In the genomic region with DNA sequence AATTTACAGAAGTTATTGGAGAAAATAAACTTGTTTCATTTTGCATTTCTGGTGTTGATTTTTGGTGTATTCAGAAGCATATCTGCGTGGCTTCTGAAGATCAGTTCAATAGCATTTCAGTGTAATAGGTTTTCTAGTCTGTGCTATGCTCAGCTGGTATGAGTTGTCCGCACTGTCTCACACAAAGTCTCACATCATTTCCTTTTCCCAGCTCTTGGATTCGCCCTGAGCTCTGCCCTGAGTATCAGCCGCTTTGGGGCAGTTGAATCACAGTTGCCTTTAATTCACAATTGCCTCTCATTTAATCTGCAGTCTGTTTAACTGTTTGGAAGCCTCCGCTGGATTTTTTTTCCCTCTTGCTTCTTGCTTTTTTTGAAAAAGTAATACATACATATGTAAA, we compare ENCODE assay signal across 28 cellular contexts. TPM values are rescaled to one million over a fixed set of nuclear protein-coding genes. Genes with fewer than 3 reads are reported as not detected.
"Had no signal": no experiment of that assay in that cellular context is flagged by ENCODE, and none has a peak within 500 bp of the region (broad histone marks: within the 10 kb centered on the region; RNA-seq: fewer than 3 reads in every experiment).

No MANE protein-coding gene starts in this region.

- H3K4me3 Mint-ChIP-seq: activated B cell treated with CpG ODN at 0.5 μM for 24 hours; activated CD4-positive, alpha-beta T cell treated with anti-CD3 and anti-CD28 coated beads, Interleukin-2, amount 10 ng/mL, durations not matched to agents 24 days and 14 days; activated CD8-positive, alpha-beta memory T cell treated with anti-CD3 and anti-CD28 coated beads, Interleukin-2, amount 10 ng/mL, durations not matched to agents 7 days and 5 days; activated naive CD4-positive, alpha-beta T cell treated with anti-CD3 and anti-CD28 coated beads, Interleukin-2, amount 50 U/mL, for 24 hours; activated T-cell treated with anti-CD3 and anti-CD28 coated beads, Interleukin-2, amount 50 U/mL, for 24 hours; activated T-helper 1 cell treated with anti-CD3 and anti-CD28 coated beads, Interleukin-12 subunit alpha, Interleukin-12 subunit beta, Interleukin-2, Interleukin-4 antibody, amounts not matched to agents 30 ng/mL and 10 ng/mL and 1 ng/mL, durations not matched to agents 14 hours and 24 hours and 36 hours; IgD-negative memory B cell; T-helper 1 cell treated with Interleukin-12 subunit alpha and Interleukin-12 subunit beta and Interleukin-4 antibody, amounts not matched to agents 30 μg/mL and 1 μg/mL, for 36 hours had no signal

- DNase-seq: activated B cell treated with CpG ODN at 0.5 μM for 24 hours; activated CD4-positive, alpha-beta T cell treated with anti-CD3 and anti-CD28 coated beads for 1 hour; activated CD4-positive, alpha-beta T cell treated with anti-CD3 and anti-CD28 coated beads, Interleukin-2, amount 10 ng/mL, durations not matched to agents 24 days and 14 days; activated CD4-positive, alpha-beta T cell treated with anti-CD3 and anti-CD28 coated beads, Interleukin-2, amount 50 U/mL, for 48 hours; activated CD8-positive, alpha-beta memory T cell treated with anti-CD3 and anti-CD28 coated beads, Interleukin-2, amount 10 ng/mL, durations not matched to agents 7 days and 5 days; activated effector memory CD4-positive, alpha-beta T cell treated with Interleukin-2 at 50 U/mL for 16 hours; activated naive CD4-positive, alpha-beta T cell; activated T-cell treated with anti-CD3 and anti-CD28 coated beads, Interleukin-2, amount 50 U/mL, for 24 hours; aorta; body of pancreas; KG1; NCI-H1048; NCI-H1417; NCI-H1694; NCI-H2029; NCI-H2107; NCI-H510A treated with DMSO at 0.1 percent for 48 hours; NCI-H69; Peyer's patch; SHP77 treated with DMSO at 0.1 percent for 48 hours; T-helper 9 cell had no signal

- ATAC-seq: activated CD8-positive, alpha-beta memory T cell treated with anti-CD3 and anti-CD28 coated beads, Interleukin-2, amount 10 ng/mL, durations not matched to agents 7 days and 5 days; body of pancreas had no signal

- H3K27me3 ChIP-seq: body of pancreas, Peyer's patch had no signal

- H3K36me3 ChIP-seq: Peyer's patch had no signal

- H3K4me3 ChIP-seq: body of pancreas, Peyer's patch had no signal

- H3K27me3 Mint-ChIP-seq: activated B cell treated with CpG ODN at 0.5 μM for 24 hours; activated naive CD4-positive, alpha-beta T cell treated with anti-CD3 and anti-CD28 coated beads, Interleukin-2, amount 50 U/mL, for 24 hours; activated T-cell treated with anti-CD3 and anti-CD28 coated beads, Interleukin-2, amount 50 U/mL, for 24 hours; IgD-negative memory B cell had no signal

- H3K27ac Mint-ChIP-seq: activated B cell treated with CpG ODN at 0.5 μM for 24 hours; activated CD4-positive, alpha-beta T cell treated with anti-CD3 and anti-CD28 coated beads, Interleukin-2, amount 10 ng/mL, durations not matched to agents 24 days and 14 days; activated CD8-positive, alpha-beta memory T cell treated with anti-CD3 and anti-CD28 coated beads, Interleukin-2, amount 10 ng/mL, durations not matched to agents 7 days and 5 days; activated naive CD4-positive, alpha-beta T cell treated with anti-CD3 and anti-CD28 coated beads, Interleukin-2, amount 50 U/mL, for 24 hours; activated T-cell treated with anti-CD3 and anti-CD28 coated beads, Interleukin-2, amount 50 U/mL, for 24 hours; activated T-helper 1 cell treated with anti-CD3 and anti-CD28 coated beads, Interleukin-12 subunit alpha, Interleukin-12 subunit beta, Interleukin-2, Interleukin-4 antibody, amounts not matched to agents 30 ng/mL and 10 ng/mL and 1 ng/mL, durations not matched to agents 14 hours and 24 hours and 36 hours; IgD-negative memory B cell; T-helper 1 cell treated with Interleukin-12 subunit alpha and Interleukin-12 subunit beta and Interleukin-4 antibody, amounts not matched to agents 30 μg/mL and 1 μg/mL, for 36 hours had no signal

- H3K4me1 Mint-ChIP-seq: activated CD4-positive, alpha-beta T cell treated with anti-CD3 and anti-CD28 coated beads, Interleukin-2, amount 10 ng/mL, durations not matched to agents 24 days and 14 days; activated CD8-positive, alpha-beta memory T cell treated with anti-CD3 and anti-CD28 coated beads, Interleukin-2, amount 10 ng/mL, durations not matched to agents 7 days and 5 days; activated naive CD4-positive, alpha-beta T cell treated with anti-CD3 and anti-CD28 coated beads, Interleukin-2, amount 50 U/mL, for 24 hours had no signal

- H3K4me1 ChIP-seq: body of pancreas, Peyer's patch had no signal

- H3K27ac ChIP-seq: body of pancreas, Peyer's patch, RWPE1 had no signal

- H3K9me3 ChIP-seq: body of pancreas, Peyer's patch had no signal

- H3K36me3 Mint-ChIP-seq: activated CD8-positive, alpha-beta memory T cell treated with anti-CD3 and anti-CD28 coated beads, Interleukin-2, amount 10 ng/mL, durations not matched to agents 7 days and 5 days; activated naive CD4-positive, alpha-beta T cell treated with anti-CD3 and anti-CD28 coated beads, Interleukin-2, amount 50 U/mL, for 24 hours; IgD-negative memory B cell had no signal

RNA-seq across cellular contexts. Expression of gene TTC23L, which starts 6.4 kb away (rescaled TPM):
- total RNA-seq: activated B cell treated with CpG ODN at 0.5 μM for 24 hours; activated CD4-positive, alpha-beta T cell treated with anti-CD3 and anti-CD28 coated beads, Interleukin-2, amount 10 ng/mL, durations not matched to agents 24 days and 14 days; activated CD8-positive, alpha-beta memory T cell treated with anti-CD3 and anti-CD28 coated beads, Interleukin-2, amount 10 ng/mL, durations not matched to agents 7 days and 5 days; activated T-helper 1 cell treated with anti-CD3 and anti-CD28 coated beads, Interleukin-12 subunit alpha, Interleukin-12 subunit beta, Interleukin-2, Interleukin-4 antibody, amounts not matched to agents 30 ng/mL and 10 ng/mL and 1 ng/mL, durations not matched to agents 14 hours and 24 hours and 36 hours; LHCN-M2; M059J; Peyer's patch had no signal
- polyA plus RNA-seq: IgD-negative memory B cell had no signal
